2 cellular contexts compared by ENCODE assay signal in genomic region chr7:63114371-63114985, GRCh38.
TF ChIP-seq lines count a peak whose summit lies in the region.

No MANE protein-coding gene starts in this region.

TF ChIP-seq in SK-N-SH, 30 proteins besides CTCF, POLR2A, EP300 and RAD21 (continued from another document):
- TF ChIP-seq REST (IDR thresholded peaks at IDR 0.05; ENCODE audit: low read depth, low read length) (no peak), POLR2AphosphoS5 (IDR thresholded peaks at IDR 0.05; ENCODE audit: low read depth, low read length) (no peak), FOSL2 (IDR thresholded peaks at IDR 0.05; ENCODE audit: borderline replicate concordance, low read depth) (no peak), FOXJ3 (CRISPR knock-in tag; IDR thresholded peaks at IDR 0.05) (no peak), TAF1 (IDR thresholded peaks at IDR 0.05; ENCODE audit: borderline replicate concordance, low read depth, low read length) (no peak), CHD2 (IDR thresholded peaks at IDR 0.05; ENCODE audit: low read length, partially characterized antibody) (no peak), GABPA (IDR thresholded peaks at IDR 0.05; ENCODE audit: low read depth) (no peak), ELF1 (IDR thresholded peaks at IDR 0.05) (no peak), NRF1 (IDR thresholded peaks at IDR 0.05; ENCODE audit: low read depth, low read length) (no peak)

TF ChIP-seq in SK-N-SH treated with all-trans-retinoic acid at 6 μM for 48 hours, 23 proteins besides CTCF, POLR2A, EP300 and RAD21 (continued from another document):
- TF ChIP-seq PPARA (CRISPR knock-in tag; IDR thresholded peaks at IDR 0.05; ENCODE audit: borderline replicate concordance) = no peak
- TF ChIP-seq OSR1 (CRISPR knock-in tag; IDR thresholded peaks at IDR 0.05) = no peak
- TF ChIP-seq SNAI2 (CRISPR knock-in tag; IDR thresholded peaks at IDR 0.05) = no peak
- no peak for TF ChIP-seq CSDC2 (CRISPR knock-in tag; IDR thresholded peaks at IDR 0.05)
- TF ChIP-seq ZC3H10 (CRISPR knock-in tag; IDR thresholded peaks at IDR 0.05) = no peak
